In genomic region chr10:91909178-91909677, GRCh38 we compare ENCODE assay signal across 8 cellular contexts. TPM values are rescaled to one million over a fixed set of nuclear protein-coding genes. Genes with fewer than 3 reads are reported as not detected.
A peak's percentile ranks its signal among the peaks of the same experiment; 100 is the strongest.
DNase-seq lines count a peak whose midpoint lies in the region; ATAC-seq and TF ChIP-seq lines count a peak whose summit lies in the region.

Gene FGFBP3 (minus strand): TSS chr10:91909486. CDS start chr10:91908969, 517 bp downstream.

- H3K27me3 ChIP-seq in RWPE2 (ENCODE audit: insufficient read depth, poor library complexity, severe bottlenecking), result peaks cover 8% of the 10 kb centered on the region
- no peaks in the 10 kb centered on the region for H3K27me3 ChIP-seq in brain microvascular endothelial cell (replicated peaks)
- no peaks in the 10 kb centered on the region for H3K27me3 ChIP-seq in spleen (replicated peaks in 1 of 7)

- ATAC-seq in RWPE2 (ENCODE audit: low read depth) (peak; percentile 53), GM21529 (IDR thresholded peaks at IDR 0.05; ENCODE audit: unreplicated experiment) (no peak), HG03045 (IDR thresholded peaks at IDR 0.05; ENCODE audit: unreplicated experiment) (no peak)

- H3K4me3 ChIP-seq in RWPE2 (ENCODE audit: severe bottlenecking) (peak within 1 kb of the TSS; percentile 91), brain microvascular endothelial cell (ENCODE audit: low read depth, low read length) (peak within 1 kb of the TSS; percentile 71), spleen (peak within 1 kb of the TSS; percentile 86 to 100 (median 96))

- H3K4me1 ChIP-seq in RWPE2 (ENCODE audit: insufficient read depth, poor library complexity, severe bottlenecking) (peaks cover 4% of the 10 kb centered on the region), spleen (peaks cover 12 to 36% (median 23%) of the 10 kb centered on the region in 6 donors)

- TF ChIP-seq POLR2A in spleen (IDR thresholded peaks at IDR 0.05), result no peak

- peak within 1 kb of the TSS; percentile 10 for H3K27ac ChIP-seq in RWPE2 (ENCODE audit: poor library complexity, severe bottlenecking)
- no peak within 1 kb of the TSS for H3K27ac ChIP-seq in brain microvascular endothelial cell
- peak within 1 kb of the TSS; percentile 62 to 91 (median 86) for H3K27ac ChIP-seq in spleen

- in situ Hi-C loops in brain microvascular endothelial cell (cut with HindIII; ENCODE audit: low pct_ligation_motif_present, low sequenced_read_pairs), result no loop called here

- H3K36me3 ChIP-seq in RWPE2 (ENCODE audit: low read depth), result no peaks in the 10 kb centered on the region
- no peaks in the 10 kb centered on the region for H3K36me3 ChIP-seq in brain microvascular endothelial cell (replicated peaks)
- H3K36me3 ChIP-seq in spleen, result no peaks in the 10 kb centered on the region

- 0 to 2% (median 1%) methylated on average over 16 of the region's 16 CpGs for WGBS in spleen, 5 donors

- TF ChIP-seq CTCF in RWPE2 (IDR thresholded peaks at IDR 0.05; ENCODE audit: poor library complexity, severe bottlenecking), result peak; percentile 6
- no peak for TF ChIP-seq CTCF in brain microvascular endothelial cell (IDR thresholded peaks at IDR 0.05; ENCODE audit: low read depth, low read length, missing control alignments)
- no peak for TF ChIP-seq CTCF in spleen (IDR thresholded peaks at IDR 0.05 in 8 of 11, conservative IDR thresholded peaks at IDR 0.05 in 3 of 11)

- intact Hi-C loops in spleen (cut with DNase I; ENCODE audit: low total_unique reads), result no loop called here

- H3K9me3 ChIP-seq in RWPE2 (ENCODE audit: severe bottlenecking) (no peaks in the 10 kb centered on the region), spleen (no peaks in the 10 kb centered on the region)

- peak; percentile 32 for DNase-seq in EH (ENCODE audit: low read depth)
- peak; percentile 95 to 96 for DNase-seq in Kasumi-1 (lab: John Stamatoyannopoulos, UW)
- no peak for DNase-seq in RWPE2 (ENCODE audit: low spot score)
- peak; percentile 28 for DNase-seq in brain microvascular endothelial cell
- DNase-seq in islet precursor cell, result peak; percentile 73
- no peak for DNase-seq in spleen

RNA-seq across cellular contexts. Expression of gene FGFBP3, which starts in this region (rescaled TPM):
- total RNA-seq in spleen, result 1 to 10 TPM in 5 of 7 donors, under 1 TPM in 2; 0.59 to 2.0 (median 1.2) TPM
- polyA plus RNA-seq in spleen, result 1 to 10 TPM in 2 of 3 donors, under 1 TPM in 1; 0.79 to 1.1 (median 1.0) TPM

Comparison
In these comparisons a context has a peak if more than half of its experiments do, and no peak if none do; other contexts are left out.
1. DNase-seq: peak in EH (single experiment), Kasumi-1 (2 of 2), brain microvascular endothelial cell (single experiment) and islet precursor cell (single experiment); none in RWPE2 (single experiment) and spleen (single experiment).
2. Peak in every context shown above with its lines, with median percentiles within 50 percentile points of each other: H3K4me3 ChIP-seq.